ENCODE assay signal across 8 cellular contexts in the genomic region with DNA sequence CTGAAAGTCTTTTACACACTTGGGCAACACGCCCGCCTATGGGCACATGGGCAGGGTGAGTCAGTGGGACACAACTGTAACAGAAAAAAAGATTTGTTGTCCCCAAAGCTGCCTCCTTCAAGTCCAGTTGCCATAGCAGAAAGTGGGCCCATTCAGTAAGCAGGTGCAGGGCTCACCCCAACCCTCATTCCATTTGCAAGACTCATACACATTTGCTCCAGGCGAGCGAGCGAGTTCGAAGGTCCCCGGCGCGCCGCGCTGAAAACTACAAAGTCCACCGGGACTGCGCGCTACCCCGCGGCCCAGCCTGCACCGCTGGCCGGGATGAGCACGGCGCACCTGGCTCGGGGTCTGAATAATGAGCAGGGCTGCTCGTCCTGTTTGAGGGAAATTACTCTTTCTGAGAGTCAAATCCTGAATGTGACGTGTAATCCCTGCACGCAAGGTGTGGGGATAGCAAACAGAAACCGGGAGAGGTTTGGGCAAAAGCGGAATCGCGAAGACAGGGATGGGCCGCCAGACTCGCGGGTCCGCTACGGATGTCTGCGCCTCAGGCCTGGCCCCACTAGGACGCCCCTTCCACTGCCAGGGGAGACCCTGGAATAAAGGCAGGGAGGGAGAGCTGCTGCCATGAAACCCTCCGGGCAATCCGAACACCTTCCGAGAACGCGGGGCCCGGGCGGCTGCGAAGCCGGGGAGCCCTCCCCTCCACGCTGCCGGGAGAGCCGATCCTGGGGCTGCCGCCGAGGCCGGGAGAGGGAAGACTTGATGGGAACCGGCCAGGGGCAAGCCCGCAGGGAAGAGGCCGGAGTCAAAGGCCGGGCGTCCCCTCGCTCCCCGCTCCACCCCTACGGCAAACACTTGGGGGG. TPM values are rescaled to one million over a fixed set of nuclear protein-coding genes. Genes with fewer than 3 reads are reported as not detected.
DNase-seq lines count a peak whose midpoint lies in the region; ATAC-seq lines count a peak whose summit lies in the region.

No MANE protein-coding gene starts in this region.

- H3K27ac Mint-ChIP-seq in stimulated activated naive CD8-positive, alpha-beta T cell treated with anti-CD3 and anti-CD28 coated beads, Interleukin-15, Interleukin-2, amounts not matched to agents 100 ng/mL and 50 ng/mL, for 24 hours: no peak overlapping the region
- H3K27ac Mint-ChIP-seq in stimulated activated naive B cell treated with anti-CD40 and anti-IgM and Interleukin-4, amounts not matched to agents 10 μg/mL and 1 μg/mL and 100 μg/mL, for 72 hours: no peak overlapping the region

- ATAC-seq in stimulated activated naive CD8-positive, alpha-beta T cell treated with anti-CD3 and anti-CD28 coated beads, Interleukin-15, Interleukin-2, amounts not matched to agents 100 U/mL and 50 U/mL, for 24 hours: no peak
- ATAC-seq in left colon (peak; percentile 71), GM21737 (IDR thresholded peaks at IDR 0.05; ENCODE audit: unreplicated experiment) (no peak), HG02852 (IDR thresholded peaks at IDR 0.05; ENCODE audit: unreplicated experiment) (no peak), GM21825 (IDR thresholded peaks at IDR 0.05; ENCODE audit: unreplicated experiment) (no peak)
- ATAC-seq in stimulated activated naive B cell treated with anti-CD40 and anti-IgM and Interleukin-4, amounts not matched to agents 10 μg/mL and 1 μg/mL and 100 μg/mL, for 72 hours (replicated peaks): peak; percentile 13

- intact Hi-C loops in left colon (cut with DNase I, micrococcal nuclease): no loop called here

- H3K27me3 Mint-ChIP-seq in stimulated activated naive CD8-positive, alpha-beta T cell treated with anti-CD3 and anti-CD28 coated beads, Interleukin-15, Interleukin-2, amounts not matched to agents 100 ng/mL and 50 ng/mL, for 24 hours: peaks cover 42% of the 10 kb centered on the region
- peaks cover 39 to 65% of the 10 kb centered on the region in 2 donors for H3K27me3 Mint-ChIP-seq in stimulated activated naive B cell treated with anti-CD40 and anti-IgM and Interleukin-4, amounts not matched to agents 10 μg/mL and 1 μg/mL and 100 μg/mL, for 72 hours

- no peak for DNase-seq in stimulated activated naive CD8-positive, alpha-beta T cell treated with anti-CD3 and anti-CD28 coated beads, Interleukin-15, Interleukin-2, amounts not matched to agents 100 U/mL and 50 U/mL, for 24 hours
- DNase-seq in T47D (ENCODE audit: low read depth in 1 of 2, low spot score in 1 of 2) (peak; percentile 56 to 70), left colon (peak; percentile 62 to 80)
- DNase-seq in stimulated activated naive B cell treated with anti-CD40 and anti-IgM and Interleukin-4, amounts not matched to agents 10 μg/mL and 1 μg/mL and 100 μg/mL, for 72 hours: no peak

- H3K9me3 Mint-ChIP-seq in stimulated activated naive CD8-positive, alpha-beta T cell treated with anti-CD3 and anti-CD28 coated beads, Interleukin-15, Interleukin-2, amounts not matched to agents 100 ng/mL and 50 ng/mL, for 24 hours: no peaks in the 10 kb centered on the region
- no peaks in the 10 kb centered on the region for H3K9me3 Mint-ChIP-seq in stimulated activated naive B cell treated with anti-CD40 and anti-IgM and Interleukin-4, amounts not matched to agents 10 μg/mL and 1 μg/mL and 100 μg/mL, for 72 hours

- H3K4me3 Mint-ChIP-seq in stimulated activated naive CD8-positive, alpha-beta T cell treated with anti-CD3 and anti-CD28 coated beads, Interleukin-15, Interleukin-2, amounts not matched to agents 100 ng/mL and 50 ng/mL, for 24 hours: peak overlapping the region; percentile 4
- peak overlapping the region; percentile 51 to 77 for H3K4me3 Mint-ChIP-seq in stimulated activated naive B cell treated with anti-CD40 and anti-IgM and Interleukin-4, amounts not matched to agents 10 μg/mL and 1 μg/mL and 100 μg/mL, for 72 hours

- H3K36me3 Mint-ChIP-seq in stimulated activated naive CD8-positive, alpha-beta T cell treated with anti-CD3 and anti-CD28 coated beads, Interleukin-15, Interleukin-2, amounts not matched to agents 100 ng/mL and 50 ng/mL, for 24 hours (ENCODE audit: low read depth): no peaks in the 10 kb centered on the region
- H3K36me3 Mint-ChIP-seq in stimulated activated naive B cell treated with anti-CD40 and anti-IgM and Interleukin-4, amounts not matched to agents 10 μg/mL and 1 μg/mL and 100 μg/mL, for 72 hours: no peaks in the 10 kb centered on the region

- in situ Hi-C loops in T47D (cut with HindIII; ENCODE audit: low pct_unique_long_range_greater_than_20kb, low sequenced_read_pairs): no loop called here

- peaks cover 9% of the 10 kb centered on the region for H3K4me1 Mint-ChIP-seq in stimulated activated naive CD8-positive, alpha-beta T cell treated with anti-CD3 and anti-CD28 coated beads, Interleukin-15, Interleukin-2, amounts not matched to agents 100 ng/mL and 50 ng/mL, for 24 hours (ENCODE audit: low read depth)
- H3K4me1 Mint-ChIP-seq in stimulated activated naive B cell treated with anti-CD40 and anti-IgM and Interleukin-4, amounts not matched to agents 10 μg/mL and 1 μg/mL and 100 μg/mL, for 72 hours: peaks cover 12 to 15% of the 10 kb centered on the region in 2 donors

RNA-seq across cellular contexts. Expression of gene COBL, which starts 1.0 kb away (rescaled TPM):
- 10 to 100 TPM; 66.1 to 75.7 TPM for total RNA-seq in left colon

Comparison
In these comparisons a context has a peak if more than half of its experiments do, and no peak if none do; other contexts are left out.
1. ATAC-seq: peak in left colon (single experiment) and stimulated activated naive B cell treated with anti-CD40 and anti-IgM and Interleukin-4, amounts not matched to agents 10 μg/mL and 1 μg/mL and 100 μg/mL, for 72 hours (2 of 2); none in stimulated activated naive CD8-positive, alpha-beta T cell treated with anti-CD3 and anti-CD28 coated beads, Interleukin-15, Interleukin-2, amounts not matched to agents 100 U/mL and 50 U/mL, for 24 hours (single experiment), GM21737 (single experiment), HG02852 (single experiment) and GM21825 (single experiment).
2. DNase-seq: peak in T47D (2 of 2) and left colon (2 of 2); none in stimulated activated naive CD8-positive, alpha-beta T cell treated with anti-CD3 and anti-CD28 coated beads, Interleukin-15, Interleukin-2, amounts not matched to agents 100 U/mL and 50 U/mL, for 24 hours (single experiment) and stimulated activated naive B cell treated with anti-CD40 and anti-IgM and Interleukin-4, amounts not matched to agents 10 μg/mL and 1 μg/mL and 100 μg/mL, for 72 hours (single experiment).